7 cellular contexts compared by ENCODE assay signal in the genomic region with DNA sequence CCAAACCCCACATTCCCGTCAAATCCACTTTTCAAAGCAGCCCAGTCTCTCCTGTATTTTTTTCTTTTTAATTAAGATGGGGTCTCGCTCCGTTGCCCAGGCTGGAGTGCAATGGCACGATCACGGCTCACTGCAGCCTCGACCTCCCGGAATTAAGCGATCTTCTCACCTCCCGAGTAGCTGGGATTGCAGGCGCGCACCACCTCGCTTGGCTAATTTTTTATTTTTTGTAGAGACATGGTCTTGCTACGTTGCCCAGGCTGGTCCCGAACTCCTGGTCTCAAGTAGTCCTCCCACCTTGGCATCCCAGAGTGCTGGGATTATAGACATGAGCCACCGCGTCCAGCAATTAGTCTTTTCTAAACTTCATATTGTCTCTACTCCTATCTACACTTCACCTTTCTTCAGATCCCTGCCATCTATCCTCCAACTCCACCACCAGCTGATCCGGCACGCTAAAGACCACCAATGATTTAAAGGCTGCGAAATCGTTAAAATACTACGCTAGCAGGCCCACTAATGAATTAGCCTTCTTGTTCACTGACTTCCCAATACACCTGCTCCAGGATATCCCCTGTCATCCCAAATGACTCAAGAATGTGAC. TPM values are rescaled to one million over a fixed set of nuclear protein-coding genes. Genes with fewer than 3 reads are reported as not detected.
DNase-seq lines count a peak whose midpoint lies in the region; ATAC-seq and TF ChIP-seq lines count a peak whose summit lies in the region.

No MANE protein-coding gene starts in this region.

- peak overlapping the region; percentile 50; the same call in 1 of the 2 replicates for H2AFZ ChIP-seq in KMS-11 (ENCODE audit: low read depth)

- H3K9me3 ChIP-seq in ascending aorta = no peaks in the 10 kb centered on the region
- H3K9me3 ChIP-seq in suprapubic skin = no peaks in the 10 kb centered on the region

- no peak for TF ChIP-seq CTCF in KMS-11 (conservative IDR thresholded peaks at IDR 0.05; ENCODE audit: low read depth, low read length)
- TF ChIP-seq CTCF in ascending aorta (IDR thresholded peaks at IDR 0.05) = no peak
- no peak for TF ChIP-seq CTCF in suprapubic skin (IDR thresholded peaks at IDR 0.05)

- no peaks in the 10 kb centered on the region for H4K20me1 ChIP-seq in KMS-11 (ENCODE audit: insufficient read depth)

- intact Hi-C loops in ascending aorta (cut with DNase I) = loop anchor here (1.0 kb wide), 4 partner anchors 37 to 116 kb away; partner anchors contain the start of genes BLOC1S2, CWF19L1 and ERLIN1

- H3K36me3 ChIP-seq in KMS-11 (ENCODE audit: insufficient read depth) = no peaks in the 10 kb centered on the region; the same call in 1 of the 2 replicates
- H3K36me3 ChIP-seq in ascending aorta = peaks cover 17 to 31% of the 10 kb centered on the region in 2 donors
- H3K36me3 ChIP-seq in suprapubic skin = peaks cover 42% of the 10 kb centered on the region

- ATAC-seq in HG02678 (IDR thresholded peaks at IDR 0.05; ENCODE audit: unreplicated experiment) = no peak

- DNase-seq in ascending aorta (ENCODE audit: low spot score in 2 of 2) = no peak
- no peak for DNase-seq in suprapubic skin (ENCODE audit: low spot score in 2 of 2)
- no peak for DNase-seq in ecto neural progenitor cell (ENCODE audit: low spot score)
- DNase-seq in germinal center (ENCODE audit: low spot score) = no peak

- H3K9ac ChIP-seq in KMS-11 = peak overlapping the region; percentile 35; the same call in 1 of the 2 replicates

- H3K27ac ChIP-seq in KMS-11 (no peak overlapping the region), ascending aorta (peak overlapping the region; percentile 64 to 79), layer of hippocampus (ENCODE audit: low read depth, low read length) (peak overlapping the region; percentile 62), suprapubic skin (peak overlapping the region; percentile 67)

- peak overlapping the region; percentile 18; the same call in 1 of the 2 replicates for H3K4me2 ChIP-seq in KMS-11

- H3K4me1 ChIP-seq in KMS-11 (ENCODE audit: low read depth, poor library complexity, severe bottlenecking) (no peaks in the 10 kb centered on the region), ascending aorta (peaks cover 0 to 11% of the 10 kb centered on the region in 2 donors), suprapubic skin (peaks cover 13% of the 10 kb centered on the region)

- no peaks in the 10 kb centered on the region for H3K27me3 ChIP-seq in KMS-11 (ENCODE audit: insufficient read depth, low read depth)
- no peaks in the 10 kb centered on the region for H3K27me3 ChIP-seq in ascending aorta
- H3K27me3 ChIP-seq in layer of hippocampus (ENCODE audit: control insufficient read depth, insufficient read depth, low read length) = no peaks in the 10 kb centered on the region
- H3K27me3 ChIP-seq in suprapubic skin = no peaks in the 10 kb centered on the region

- H3K4me3 ChIP-seq in KMS-11 (IDR thresholded peaks at IDR 0.05; ENCODE audit: insufficient read depth, low read depth, low read length) = no peak overlapping the region
- H3K4me3 ChIP-seq in ascending aorta = peak overlapping the region; percentile 83 to 87
- peak overlapping the region; percentile 97 for H3K4me3 ChIP-seq in suprapubic skin

- 53% methylated on average over 21 of the region's 21 CpGs for WGBS in suprapubic skin

- TF ChIP-seq EP300 in suprapubic skin (IDR thresholded peaks at IDR 0.05) = no peak

- no peak for TF ChIP-seq POLR2A in suprapubic skin (IDR thresholded peaks at IDR 0.05)

- H3K79me2 ChIP-seq in KMS-11 (ENCODE audit: insufficient read depth, low read depth) = no peaks in the 10 kb centered on the region

RNA-seq across cellular contexts. Expression of gene CHUK, which starts 0.5 kb away (rescaled TPM):
- total RNA-seq in ascending aorta (54.6 TPM), suprapubic skin (10 to 100 TPM; 11.3 to 15.4 (median 13.9) TPM)

RNA-seq across cellular contexts. Expression of gene CWF19L1, which starts 37.5 kb away (rescaled TPM):
- total RNA-seq in ascending aorta (14.3 TPM), suprapubic skin (10 to 100 TPM; 14.3 to 27.9 (median 22.6) TPM)

RNA-seq across cellular contexts. Expression of gene ERLIN1, which starts 44.1 kb away (rescaled TPM):
- total RNA-seq in ascending aorta (16.6 TPM), suprapubic skin (10 to 100 TPM; 23.3 to 38.2 (median 27.9) TPM)

RNA-seq across cellular contexts. Expression of gene BLOC1S2, which starts 56.6 kb away (rescaled TPM):
- 21.4 TPM for total RNA-seq in ascending aorta
- total RNA-seq in suprapubic skin = 10 to 100 TPM; 11.7 to 49.6 (median 36.2) TPM
